22 cellular contexts compared by ENCODE assay signal in genomic region chr15:82655606-82656005, GRCh38. TPM values are rescaled to one million over a fixed set of nuclear protein-coding genes. Genes with fewer than 3 reads are reported as not detected.
DNase-seq lines count a peak whose midpoint lies in the region; FAIRE-seq and TF ChIP-seq lines count a peak whose summit lies in the region.
"Had no signal": no experiment of that assay in that cellular context is flagged by ENCODE, and none has a peak within 500 bp of the region (broad histone marks: within the 10 kb centered on the region; RNA-seq: fewer than 3 reads in every experiment).

No MANE protein-coding gene starts in this region.

- no peak overlapping the region for H2BK12ac ChIP-seq in trophoblast cell (ENCODE audit: low read length)

- BruUV-seq in A673 (replicated peaks; lab: Mats Ljungman, UMichigan), result no TSS peak

- WGBS in trophoblast cell (ENCODE audit: extremely low coverage, insufficient coverage, insufficient read length), result no CpG with 5 or more reads among the region's 3 CpGs

- intact Hi-C loops in A673 (cut with micrococcal nuclease; ENCODE audit: unreplicated experiment), result no loop called here

- peak; percentile 91 for FAIRE-seq in bronchial epithelial cell (lab: Jason Lieb, UNC)
- FAIRE-seq: A204.1, D721Med, G401.6, GM12891, GM19239 had no signal

- H3K4me2 ChIP-seq in osteoblast (ENCODE audit: insufficient read depth, low read length) (no peak overlapping the region), trophoblast cell (ENCODE audit: low read length) (no peak overlapping the region)
- H3K4me2 ChIP-seq: BLaER1 treated with 17β-estradiol and CSF1 and Interleukin-3, amounts not matched to agents 10 nM and 100 nM had no signal

- H3K4me1 ChIP-seq in osteoblast (ENCODE audit: insufficient read depth, low read length) (no peaks in the 10 kb centered on the region), trophoblast cell (ENCODE audit: control insufficient read depth in 1 of 2, insufficient read depth in 2 of 2, low read length in 2 of 2) (no peaks in the 10 kb centered on the region), A673 (ENCODE audit: insufficient read depth, low read length, poor library complexity, severe bottlenecking) (no peaks in the 10 kb centered on the region)
- H3K4me1 ChIP-seq: Caco-2 had no signal

- H3K9me3 ChIP-seq in osteoblast (ENCODE audit: low read depth, low read length) (no peaks in the 10 kb centered on the region), trophoblast cell (ENCODE audit: insufficient read depth, low read depth, low read length) (no peaks in the 10 kb centered on the region), A673 (ENCODE audit: low read depth, low read length, poor library complexity, severe bottlenecking) (no peaks in the 10 kb centered on the region), MG63 (no peaks in the 10 kb centered on the region)
- H3K9me3 ChIP-seq: BLaER1 treated with 17β-estradiol and CSF1 and Interleukin-3, amounts not matched to agents 10 nM and 100 nM; Caco-2 had no signal

- no peak overlapping the region for H4K8ac ChIP-seq in trophoblast cell (ENCODE audit: low read depth, low read length)

- H3K27me3 ChIP-seq in bronchial epithelial cell (ENCODE audit: control insufficient read depth, insufficient read depth, low read length) (peaks cover 1% of the 10 kb centered on the region), osteoblast (ENCODE audit: insufficient read depth, low read length) (peaks cover 3% of the 10 kb centered on the region), trophoblast cell (ENCODE audit: insufficient read depth, low read length) (no peaks in the 10 kb centered on the region), A673 (replicated peaks; ENCODE audit: insufficient read depth, low read depth, low read length, poor library complexity) (peaks cover 22% of the 10 kb centered on the region), MG63 (no peaks in the 10 kb centered on the region)
- H3K27me3 ChIP-seq: BLaER1 treated with 17β-estradiol and CSF1 and Interleukin-3, amounts not matched to agents 10 nM and 100 nM had no signal

- H4K91ac ChIP-seq in trophoblast cell (ENCODE audit: low read depth, low read length), result no peak overlapping the region

- TF ChIP-seq POLR2A in NB4 (IDR thresholded peaks at IDR 0.05; ENCODE audit: extremely low read depth, insufficient read length), result no peak

- no peak overlapping the region for H2BK120ac ChIP-seq in trophoblast cell (ENCODE audit: insufficient read depth, low read length, poor library complexity)

- no peak overlapping the region for H2AK5ac ChIP-seq in trophoblast cell (ENCODE audit: low read length)

- no peaks in the 10 kb centered on the region for H3K79me2 ChIP-seq in osteoblast (ENCODE audit: insufficient read depth, low read length)
- H3K79me2 ChIP-seq in trophoblast cell (ENCODE audit: control insufficient read depth, insufficient read depth, low read length, poor library complexity), result no peaks in the 10 kb centered on the region

- H3K18ac ChIP-seq in trophoblast cell (ENCODE audit: low read length), result no peak overlapping the region

- CTCF ChIA-PET in A673 (lab: Charles Lee), result no interaction called here

- no peaks in the 10 kb centered on the region for H4K20me1 ChIP-seq in osteoblast (ENCODE audit: insufficient read depth, low read length)
- H4K20me1 ChIP-seq: BLaER1 treated with 17β-estradiol and CSF1 and Interleukin-3, amounts not matched to agents 10 nM and 100 nM had no signal

- H3K79me1 ChIP-seq in trophoblast cell (ENCODE audit: low read length), result no peaks in the 10 kb centered on the region

- no peak overlapping the region for H2BK5ac ChIP-seq in trophoblast cell (ENCODE audit: low read depth, low read length, poor library complexity)

- H3K9ac ChIP-seq in trophoblast cell (ENCODE audit: low read length), result peak overlapping the region; percentile 1
- H3K9ac ChIP-seq: BLaER1 treated with 17β-estradiol and CSF1 and Interleukin-3, amounts not matched to agents 10 nM and 100 nM had no signal

- H3K4me3 ChIP-seq in NB4 (ENCODE audit: low read depth, low read length) (no peak overlapping the region), bronchial epithelial cell (ENCODE audit: low read depth, low read length) (no peak overlapping the region), osteoblast (ENCODE audit: insufficient read depth, low read length) (no peak overlapping the region), trophoblast cell (ENCODE audit: low read depth, low read length) (no peak overlapping the region), A673 (ENCODE audit: low read depth, low read length, poor library complexity, severe bottlenecking) (no peak overlapping the region), MG63 (no peak overlapping the region)
- H3K4me3 ChIP-seq: BLaER1 treated with 17β-estradiol and CSF1 and Interleukin-3, amounts not matched to agents 10 nM and 100 nM had no signal

- H4K12ac ChIP-seq in trophoblast cell (ENCODE audit: low read depth, low read length), result no peak overlapping the region

- H3K27ac ChIP-seq in osteoblast (ENCODE audit: low read depth, low read length) (no peak overlapping the region), trophoblast cell (ENCODE audit: low read depth, low read length) (no peak overlapping the region), A673 (ENCODE audit: low read depth, low read length, poor library complexity, severe bottlenecking) (no peak overlapping the region)
- H3K27ac ChIP-seq: BLaER1 treated with 17β-estradiol and CSF1 and Interleukin-3, amounts not matched to agents 10 nM and 100 nM; C4-2B had no signal

- no peak overlapping the region for H3K23ac ChIP-seq in trophoblast cell (ENCODE audit: low read length)

- H3K4ac ChIP-seq in trophoblast cell (ENCODE audit: low read depth, low read length), result no peak overlapping the region

- no peak overlapping the region for H3K14ac ChIP-seq in trophoblast cell (ENCODE audit: low read length)

- TF ChIP-seq CTCF in NB4 (IDR thresholded peaks at IDR 0.05; ENCODE audit: low read depth, low read length), result no peak
- TF ChIP-seq CTCF in bronchial epithelial cell (IDR thresholded peaks at IDR 0.05; ENCODE audit: insufficient read depth, low read length, severe bottlenecking), result no peak
- no peak for TF ChIP-seq CTCF in osteoblast (IDR thresholded peaks at IDR 0.05; ENCODE audit: extremely low read depth, low read depth, low read length)
- no peak for TF ChIP-seq CTCF in A673 (conservative IDR thresholded peaks at IDR 0.05; ENCODE audit: low read depth, low read length)

- no peaks in the 10 kb centered on the region for H3K36me3 ChIP-seq in bronchial epithelial cell (ENCODE audit: control insufficient read depth, insufficient read depth, low read length)
- H3K36me3 ChIP-seq in osteoblast (ENCODE audit: insufficient read depth, low read length), result no peaks in the 10 kb centered on the region
- no peaks in the 10 kb centered on the region for H3K36me3 ChIP-seq in trophoblast cell (ENCODE audit: control insufficient read depth in 1 of 2, insufficient read depth in 2 of 2, low read length in 2 of 2)
- no peaks in the 10 kb centered on the region for H3K36me3 ChIP-seq in A673 (ENCODE audit: insufficient read depth, low read length, poor library complexity, severe bottlenecking)
- no peaks in the 10 kb centered on the region for H3K36me3 ChIP-seq in MG63
- H3K36me3 ChIP-seq: BLaER1 treated with 17β-estradiol and CSF1 and Interleukin-3, amounts not matched to agents 10 nM and 100 nM had no signal

- POLR2A ChIA-PET in A673 (lab: Charles Lee; ENCODE audit: low non-redundant PET), result no interaction called here

- DNase-seq in NB4 (ENCODE audit: low read depth) (peak; percentile 17), bronchial epithelial cell (ENCODE audit: low read depth) (no peak), osteoblast (ENCODE audit: insufficient read length, low spot score, missing footprints) (peak; percentile 72), trophoblast cell (no peak), A673 (ENCODE audit: low spot score) (no peak), MG63 (no peak)
- DNase-seq in stimulated activated CD8-positive, alpha-beta memory T cell treated with anti-CD3 and anti-CD28 coated beads, Interleukin-4, amount 100 ng/mL, for 48 hours, result no peak
- DNase-seq: 8988T; AML-193; Caco-2; Calu3; CD4-positive, alpha-beta T cell; CD8-positive, alpha-beta T cell; DMS79 treated with DMSO at 0.1 percent for 48 hours; GF-D8 had no signal

- H2AFZ ChIP-seq in osteoblast (ENCODE audit: low read length), result no peak overlapping the region
- H2AFZ ChIP-seq in trophoblast cell (ENCODE audit: insufficient read depth, low read length, poor library complexity), result no peak overlapping the region

RNA-seq across cellular contexts. Expression of gene CPEB1, which starts 8.4 kb away (rescaled TPM):
- total RNA-seq in bronchial epithelial cell (under 0.01 TPM in 2 replicates), osteoblast (29.2 and 36.6 TPM in 2 replicates), A673 (2021) (0.15 TPM in 1 of 2 replicates, not detected in the other)
- 0.04 TPM in 1 of 2 replicates, not detected in the other for polyA plus RNA-seq in trophoblast cell (2013)
- 14.1 and 32.7 TPM in 2 replicates for total RNA-seq in MG63 (2014; rRNA removed; shearing (Covaris generic); ENCODE audit: low replicate concordance)

RNA-seq across cellular contexts. Expression of gene AP3B2, which starts 54.1 kb away (rescaled TPM):
- total RNA-seq in bronchial epithelial cell (0.13 TPM in 1 of 2 replicates, not detected in the other), osteoblast (under 0.01 and 0.36 TPM in 2 replicates), A673 (2021) (19.0 and 22.0 TPM in 2 replicates)
- polyA plus RNA-seq in trophoblast cell (2013), result 1.5 and 1.6 TPM in 2 replicates
- 0.03 TPM in 1 of 2 replicates, not detected in the other for total RNA-seq in MG63 (2014; rRNA removed; shearing (Covaris generic); ENCODE audit: low replicate concordance)

Comparison
In these comparisons a context has a peak if more than half of its experiments do, and no peak if none do; other contexts are left out.
1. DNase-seq: peak in NB4 (single experiment) and osteoblast (single experiment); none in bronchial epithelial cell (single experiment), trophoblast cell (0 of 2), A673 (single experiment), stimulated activated CD8-positive, alpha-beta memory T cell treated with anti-CD3 and anti-CD28 coated beads, Interleukin-4, amount 100 ng/mL, for 48 hours (single experiment) and MG63 (single experiment).
2. RNA of gene CPEB1, which starts 8.4 kb away (total RNA-seq): 29.2 to 36.6 TPM in osteoblast and 14.1 to 32.7 TPM in MG63; 0.15 TPM in A673 and under 0.01 TPM in bronchial epithelial cell; every median in the first group is over 10 times any median in the second.
3. RNA of gene AP3B2, which starts 54.1 kb away (total RNA-seq): 19.0 to 22.0 TPM in A673; under 0.01 to 0.36 TPM in osteoblast, 0.03 TPM in MG63 and 0.13 TPM in bronchial epithelial cell; every median in the first group is over 10 times any median in the second.